8 cellular contexts compared by ENCODE assay signal in genomic region chr11:73376803-73377629, GRCh38. TPM values are rescaled to one million over a fixed set of nuclear protein-coding genes. Genes with fewer than 3 reads are reported as not detected.
A peak's percentile ranks its signal among the peaks of the same experiment; 100 is the strongest.
DNase-seq lines count a peak whose midpoint lies in the region; FAIRE-seq and TF ChIP-seq lines count a peak whose summit lies in the region.

No MANE protein-coding gene starts in this region.

- peak; percentile 31 for TF ChIP-seq POLR2A in GM19099 (IDR thresholded peaks at IDR 0.05; ENCODE audit: extremely low read depth, insufficient read length, low read depth)

- H3K4me3 Mint-ChIP-seq in activated naive CD8-positive, alpha-beta T cell treated with anti-CD3 and anti-CD28 coated beads for 36 hours = peak overlapping the region; percentile 97
- H3K4me3 Mint-ChIP-seq in progenitor cell of endocrine pancreas (ENCODE audit: low read depth) = peak overlapping the region; percentile 82

- peak; percentile 82 for FAIRE-seq in urothelium cell line (lab: Jason Lieb, UNC)

- peaks cover 7% of the 10 kb centered on the region for H3K36me3 Mint-ChIP-seq in activated naive CD8-positive, alpha-beta T cell treated with anti-CD3 and anti-CD28 coated beads for 36 hours
- H3K36me3 Mint-ChIP-seq in progenitor cell of endocrine pancreas (ENCODE audit: insufficient read depth) = no peaks in the 10 kb centered on the region

- peak overlapping the region; percentile 91 for H3K27ac Mint-ChIP-seq in activated naive CD8-positive, alpha-beta T cell treated with anti-CD3 and anti-CD28 coated beads for 36 hours
- H3K27ac Mint-ChIP-seq in progenitor cell of endocrine pancreas = peak overlapping the region; percentile 72

- DNase-seq in AG20443 (ENCODE audit: low spot score) (peak; percentile 87), HT-29 (ENCODE audit: low spot score) (peak; percentile 64), SKM-1 (lab: John Stamatoyannopoulos, UW; ENCODE audit: unreplicated experiment) (peak; percentile 37), cardiac septum (ENCODE audit: low spot score) (peak; percentile 88), progenitor cell of endocrine pancreas (ENCODE audit: low spot score, unreplicated experiment) (peak; percentile 30), urothelium cell line (ENCODE audit: low spot score) (peak; percentile 76)
- DNase-seq in activated naive CD8-positive, alpha-beta T cell treated with anti-CD3 and anti-CD28 coated beads for 36 hours = peak; percentile 67

- no peak for TF ChIP-seq CTCF in progenitor cell of endocrine pancreas (IDR thresholded peaks at IDR 0.05; ENCODE audit: unreplicated experiment)

- H3K27me3 Mint-ChIP-seq in activated naive CD8-positive, alpha-beta T cell treated with anti-CD3 and anti-CD28 coated beads for 36 hours = no peaks in the 10 kb centered on the region
- H3K27me3 Mint-ChIP-seq in progenitor cell of endocrine pancreas = peaks cover 6% of the 10 kb centered on the region

- H3K9me3 Mint-ChIP-seq in activated naive CD8-positive, alpha-beta T cell treated with anti-CD3 and anti-CD28 coated beads for 36 hours = no peaks in the 10 kb centered on the region
- no peaks in the 10 kb centered on the region for H3K9me3 Mint-ChIP-seq in progenitor cell of endocrine pancreas (ENCODE audit: low read depth)

- intact Hi-C loops in cardiac septum (cut with DNase I) = no loop called here

- H3K4me1 Mint-ChIP-seq in activated naive CD8-positive, alpha-beta T cell treated with anti-CD3 and anti-CD28 coated beads for 36 hours = peaks cover 44% of the 10 kb centered on the region
- peaks cover 8% of the 10 kb centered on the region for H3K4me1 Mint-ChIP-seq in progenitor cell of endocrine pancreas (ENCODE audit: low read depth)

RNA-seq across cellular contexts. Expression of gene RELT, which starts 0.8 kb away (rescaled TPM):
- total RNA-seq in HT-29 (2014; rRNA removed; shearing (Covaris generic)) = 20.9 and 21.5 TPM in 2 replicates
- 10 to 100 TPM; 23.2 to 24.2 TPM for total RNA-seq in activated naive CD8-positive, alpha-beta T cell treated with anti-CD3 and anti-CD28 coated beads for 36 hours
- total RNA-seq in cardiac septum (3.8 TPM), progenitor cell of endocrine pancreas (5.3 and 5.7 TPM in 2 replicates)

Comparison
In these comparisons a context has a peak if more than half of its experiments do, and no peak if none do; other contexts are left out.
1. Peak in every context shown above with its lines: DNase-seq.
2. DNase-seq: peak in every context shown above with its lines; median percentile 88 in cardiac septum; 87 in AG20443; 76 in urothelium cell line; 67 in activated naive CD8-positive, alpha-beta T cell treated with anti-CD3 and anti-CD28 coated beads for 36 hours; 64 in HT-29; 37 in SKM-1; 30 in progenitor cell of endocrine pancreas.